ENCODE assay signal across 12 cellular contexts in the genomic region with DNA sequence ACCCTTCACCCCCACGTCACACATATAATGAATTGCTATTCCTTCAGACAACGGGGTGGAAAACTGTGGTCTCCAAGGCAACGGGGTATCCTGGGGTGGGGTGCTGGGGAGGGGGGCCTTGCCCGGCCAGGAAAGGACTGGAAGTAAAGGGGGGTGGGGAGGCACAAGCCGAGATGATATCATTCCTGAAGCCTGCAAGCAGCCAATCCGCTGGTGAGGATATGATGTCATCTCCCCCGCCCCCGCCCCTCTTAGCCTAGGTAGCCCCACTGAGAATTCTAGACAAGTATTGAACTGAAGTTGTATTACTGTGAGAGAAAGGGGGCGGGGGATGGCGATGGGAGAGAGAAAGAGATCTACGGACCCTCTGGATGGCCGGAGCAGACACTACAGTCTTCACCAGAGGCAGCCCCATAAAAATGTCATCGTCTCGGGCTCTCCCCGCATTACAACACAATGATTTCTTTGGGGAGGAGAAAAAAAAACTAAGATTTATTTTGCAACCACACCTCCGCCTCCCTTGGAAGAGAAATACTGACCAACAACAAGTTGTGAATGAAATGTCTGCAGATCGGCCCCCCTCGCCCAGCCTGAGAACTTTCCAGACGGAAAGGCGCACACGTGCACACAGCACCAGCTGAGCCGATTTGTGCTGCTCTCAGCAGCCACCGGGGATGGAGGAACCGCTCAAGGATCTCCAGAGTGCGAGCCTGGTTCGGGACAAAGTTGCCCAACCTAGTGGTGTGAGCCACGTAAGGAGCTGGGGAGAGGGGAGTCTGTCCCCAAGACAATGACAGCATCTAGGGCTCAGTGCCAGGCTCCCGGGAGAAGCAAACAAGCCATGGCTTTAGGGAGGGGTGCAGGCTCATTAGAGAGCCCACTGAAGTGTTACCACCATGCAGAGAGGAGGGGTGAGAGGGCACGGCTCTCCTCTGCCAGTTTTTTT.
DNase-seq lines count a peak whose midpoint lies in the region; ATAC-seq, FAIRE-seq and TF ChIP-seq lines count a peak whose summit lies in the region.
"Had no signal": no experiment of that assay in that cellular context is flagged by ENCODE, and none has a peak within 500 bp of the region (broad histone marks: within the 10 kb centered on the region; RNA-seq: fewer than 3 reads in every experiment).

No MANE protein-coding gene starts in this region.

- no peak overlapping the region for H2AFZ ChIP-seq in mammary epithelial cell (ENCODE audit: low read depth, low read length)
- H2AFZ ChIP-seq: hepatocyte had no signal

- CTCF ChIA-PET in mammary epithelial cell (lab: Charles Lee; ENCODE audit: low non-redundant PET), result no interaction called here

- H3K4me1 Mint-ChIP-seq in activated naive CD8-positive, alpha-beta T cell treated with anti-CD3 and anti-CD28 coated beads, Interleukin-2, amount 50 U/mL, for 24 hours, result no peaks in the 10 kb centered on the region

- DNase-seq in DMS53 (lab: John Stamatoyannopoulos, UW) (peak; percentile 63), DMS53 treated with DMSO at 0.1 percent for 48 hours (lab: John Stamatoyannopoulos, UW; ENCODE audit: unreplicated experiment) (no peak), fibroblast of villous mesenchyme (ENCODE audit: low read depth) (peak; percentile 55), midbrain (lab: John Stamatoyannopoulos, UW) (peak; percentile 34), urothelium cell line (ENCODE audit: low spot score) (peak; percentile 43), mammary epithelial cell (no peak), hepatic stellate cell (ENCODE audit: low spot score) (no peak)
- DNase-seq in activated naive CD8-positive, alpha-beta T cell treated with anti-CD3 and anti-CD28 coated beads, Interleukin-2, amount 50 U/mL, for 24 hours, result no peak
- DNase-seq: GDM1, NCI-H1417 treated with DMSO at 0.1 percent for 48 hours had no signal

- no peaks in the 10 kb centered on the region for H3K27me3 ChIP-seq in mammary epithelial cell (ENCODE audit: insufficient read depth, low read length)
- H3K27me3 ChIP-seq: hepatocyte had no signal

- no peak overlapping the region for H3K4me3 Mint-ChIP-seq in activated naive CD8-positive, alpha-beta T cell treated with anti-CD3 and anti-CD28 coated beads, Interleukin-2, amount 50 U/mL, for 24 hours

- no peaks in the 10 kb centered on the region for H3K36me3 ChIP-seq in mammary epithelial cell (ENCODE audit: insufficient read depth, low read length)

- peaks cover 9% of the 10 kb centered on the region for H3K27me3 Mint-ChIP-seq in activated naive CD8-positive, alpha-beta T cell treated with anti-CD3 and anti-CD28 coated beads, Interleukin-2, amount 50 U/mL, for 24 hours

- intact Hi-C loops in mammary epithelial cell (cut with micrococcal nuclease), result no loop called here

- H3K4me3 ChIP-seq in fibroblast of villous mesenchyme (ENCODE audit: low read depth, low read length), result peak overlapping the region; percentile 16
- no peak overlapping the region for H3K4me3 ChIP-seq in mammary epithelial cell (replicated peaks in 1 of 3; ENCODE audit: insufficient read depth in 1 of 3, low read depth in 2 of 3, low read length in 3 of 3)
- H3K4me3 ChIP-seq: hepatocyte had no signal

- no peak overlapping the region for H3K9ac ChIP-seq in mammary epithelial cell (ENCODE audit: insufficient read depth, low read length)

- FAIRE-seq in urothelium cell line (lab: Jason Lieb, UNC), result no peak

- no peaks in the 10 kb centered on the region for H4K20me1 ChIP-seq in mammary epithelial cell (ENCODE audit: insufficient read depth, low read length)

- no peak overlapping the region for H3K27ac Mint-ChIP-seq in activated naive CD8-positive, alpha-beta T cell treated with anti-CD3 and anti-CD28 coated beads, Interleukin-2, amount 50 U/mL, for 24 hours

- no peak overlapping the region for H3K4me2 ChIP-seq in mammary epithelial cell (ENCODE audit: insufficient read depth, low read depth, low read length)
- H3K4me2 ChIP-seq: hepatocyte had no signal

- in situ Hi-C loops in mammary epithelial cell (cut with MboI; ENCODE audit: low sequenced_read_pairs in 2 of 2), result loop anchor here (10.0 kb wide), 2 partner anchors 58 to 202 kb away; no protein-coding TSS in a partner anchor

- no peak for ATAC-seq in activated naive CD8-positive, alpha-beta T cell treated with anti-CD3 and anti-CD28 coated beads, Interleukin-2, amount 50 U/mL, for 24 hours

- H3K9me3 ChIP-seq in mammary epithelial cell (replicated peaks; ENCODE audit: insufficient read depth, low read length), result no peaks in the 10 kb centered on the region

- 65% methylated on average over 19 of the region's 29 CpGs for WGBS in mammary epithelial cell (ENCODE audit: low coverage, missing lambda C conversion rate)

- BruUV-seq in mammary epithelial cell (replicated peaks; lab: Mats Ljungman, UMichigan), result no TSS peak

- TF ChIP-seq CTCF in fibroblast of villous mesenchyme (IDR thresholded peaks at IDR 0.05; ENCODE audit: insufficient read depth, low read depth, low read length) (no peak), mammary epithelial cell (conservative IDR thresholded peaks at IDR 0.05 in 1 of 2, IDR thresholded peaks at IDR 0.05 in 1 of 2; ENCODE audit: extremely low read depth in 1 of 2, insufficient read depth in 1 of 2, low read depth in 1 of 2, low read length in 2 of 2) (no peak)

- H3K27ac ChIP-seq in mammary epithelial cell (ENCODE audit: insufficient read depth, low read depth, low read length), result no peak overlapping the region
- H3K27ac ChIP-seq: 22Rv1, hepatocyte had no signal

- no peaks in the 10 kb centered on the region for H3K9me3 Mint-ChIP-seq in activated naive CD8-positive, alpha-beta T cell treated with anti-CD3 and anti-CD28 coated beads, Interleukin-2, amount 50 U/mL, for 24 hours

- peaks cover 22% of the 10 kb centered on the region for H3K4me1 ChIP-seq in mammary epithelial cell (ENCODE audit: insufficient read depth, low read length)

- dilution Hi-C loops in mammary epithelial cell (cut with HindIII; ENCODE audit: low sequenced_read_pairs), result no loop called here

- no peaks in the 10 kb centered on the region for H3K36me3 Mint-ChIP-seq in activated naive CD8-positive, alpha-beta T cell treated with anti-CD3 and anti-CD28 coated beads, Interleukin-2, amount 50 U/mL, for 24 hours (ENCODE audit: low read depth)

- H3K79me2 ChIP-seq in mammary epithelial cell (ENCODE audit: insufficient read depth, low read length), result no peaks in the 10 kb centered on the region
- H3K79me2 ChIP-seq: hepatocyte had no signal

Comparison
In these comparisons a context has a peak if more than half of its experiments do, and no peak if none do; other contexts are left out.
1. DNase-seq: peak in DMS53 (single experiment), fibroblast of villous mesenchyme (single experiment), midbrain (single experiment) and urothelium cell line (single experiment); none in DMS53 treated with DMSO at 0.1 percent for 48 hours (single experiment), mammary epithelial cell (single experiment), hepatic stellate cell (single experiment) and activated naive CD8-positive, alpha-beta T cell treated with anti-CD3 and anti-CD28 coated beads, Interleukin-2, amount 50 U/mL, for 24 hours (single experiment).